Comparison of ENCODE assay signal across 1 cellular context in the genomic region with DNA sequence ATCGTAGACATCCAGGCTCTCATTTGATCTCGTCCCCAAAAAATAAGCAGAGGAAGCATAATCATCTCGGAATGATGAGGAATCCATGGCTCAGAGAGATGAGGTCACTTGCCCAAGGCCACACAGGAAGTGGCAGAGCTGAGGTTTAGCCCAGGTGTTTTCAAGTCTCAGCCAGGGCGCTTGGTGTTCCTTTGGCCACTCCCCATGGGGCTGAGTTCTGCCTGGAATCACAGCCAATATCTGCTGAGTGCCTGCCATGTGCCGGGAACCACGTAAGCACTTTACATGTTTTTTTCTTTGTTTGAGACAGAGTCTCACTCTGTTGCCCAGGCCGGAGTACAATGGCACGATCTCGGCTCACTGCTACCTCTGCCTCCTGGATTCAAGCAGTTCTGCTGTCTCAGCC.
TF ChIP-seq lines count a peak whose summit lies in the region.

No MANE protein-coding gene starts in this region.

TF ChIP-seq in IMR-90, 13 proteins besides CTCF, POLR2A, EP300 and RAD21:
- TF ChIP-seq MAZ (IDR thresholded peaks at IDR 0.05; ENCODE audit: borderline replicate concordance, low read depth, low read length) (no peak), MAFK (IDR thresholded peaks at IDR 0.05; ENCODE audit: low read depth, low read length) (0 out of 2 replicates have a peak, but pooled peaks have one; percentile 23)
